Comparison of ENCODE assay signal across 22 cellular contexts in the genomic region with DNA sequence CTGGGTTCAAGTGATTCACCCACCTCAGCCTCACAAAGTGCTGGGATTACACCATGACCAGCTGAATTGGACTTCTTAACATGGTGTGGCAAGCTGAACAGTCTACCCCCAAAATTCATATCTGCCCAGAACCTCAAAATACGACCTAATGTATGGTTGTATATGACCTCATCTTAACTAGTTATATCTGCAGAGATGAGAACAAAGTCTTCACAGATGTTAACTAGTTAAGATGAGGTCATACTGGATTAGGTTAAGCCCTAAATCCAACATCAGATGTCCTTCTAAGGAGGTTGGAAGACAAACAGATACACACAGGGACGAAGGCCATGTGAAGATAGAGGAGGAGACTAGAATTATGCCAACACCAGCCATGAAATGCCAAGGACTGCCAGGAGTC.
A peak's percentile ranks its signal among the peaks of the same experiment; 100 is the strongest.
DNase-seq lines count a peak whose midpoint lies in the region; ATAC-seq, FAIRE-seq and TF ChIP-seq lines count a peak whose summit lies in the region.
"Had no signal": no experiment of that assay in that cellular context is flagged by ENCODE, and none has a peak within 500 bp of the region (broad histone marks: within the 10 kb centered on the region; RNA-seq: fewer than 3 reads in every experiment).

No MANE protein-coding gene starts in this region.

- H3K4me2 ChIP-seq in K562 (ENCODE audit: insufficient read depth, low read length), result no peak overlapping the region
- H3K4me2 ChIP-seq: BLaER1 had no signal

- H3K4me3 ChIP-seq in HEK293 (ENCODE audit: low read depth, low read length) (no peak overlapping the region), K562 (no peak overlapping the region), ascending aorta (no peak overlapping the region)
- H3K4me3 ChIP-seq: BLaER1, GM12878, GM23248 had no signal

- TF ChIP-seq RAD21 in K562 (CRISPR knock-in tag; conservative IDR thresholded peaks at IDR 0.05 in 1 of 2, IDR thresholded peaks at IDR 0.05 in 1 of 2), result no peak

- H3K9ac ChIP-seq in K562 (ENCODE audit: insufficient read depth in 1 of 2, low read depth in 2 of 2, low read length in 2 of 2), result no peak overlapping the region
- H3K9ac ChIP-seq: BLaER1, GM23248 had no signal

- H3K4me1 ChIP-seq in HEK293 (ENCODE audit: control insufficient read depth, insufficient read depth, low read length), result no peaks in the 10 kb centered on the region
- H3K4me1 ChIP-seq in K562 (replicated peaks in 1 of 2; ENCODE audit: control insufficient read depth in 2 of 2, insufficient read depth in 2 of 2, low read length in 2 of 2), result no peaks in the 10 kb centered on the region
- peaks cover 0 to 2% of the 10 kb centered on the region in 2 donors for H3K4me1 ChIP-seq in ascending aorta

- no peak for TF ChIP-seq CTCF in HEK293 (tag by site-specific recombination; IDR thresholded peaks at IDR 0.05)
- no peak for TF ChIP-seq CTCF in K562 (IDR thresholded peaks at IDR 0.05 in 2 of 3, conservative IDR thresholded peaks at IDR 0.05 in 1 of 3; ENCODE audit: insufficient read depth in 2 of 3, low read depth in 1 of 3, low read length in 3 of 3)
- TF ChIP-seq CTCF in ascending aorta (IDR thresholded peaks at IDR 0.05), result no peak

- POLR2A ChIA-PET in HEK293 (lab: Yijun Ruan, JAX) (no interaction called here), K562 (lab: Yijun Ruan, JAX) (interaction anchor here (1.0 kb wide), 1 partner anchor 151 kb away, joined by 3 read pairs; no protein-coding TSS in a partner anchor)

- H3K27ac ChIP-seq in HEK293 (ENCODE audit: extremely low read depth, low read depth, low read length), result no peak overlapping the region
- H3K27ac ChIP-seq in K562 (ENCODE audit: extremely low read depth, low read depth, low read length), result no peak overlapping the region
- no peak overlapping the region for H3K27ac ChIP-seq in ascending aorta
- H3K27ac ChIP-seq: 22Rv1, BLaER1, C4-2B, GM23248 had no signal

- ATAC-seq in K562 (no peak), HG02763 (IDR thresholded peaks at IDR 0.05; ENCODE audit: unreplicated experiment) (no peak)
- ATAC-seq: CD8-positive, alpha-beta T cell; GM12878 had no signal

- no peak for FAIRE-seq in K562 (lab: Jason Lieb, UNC)
- FAIRE-seq: A204.1, G401.6, GM12878, GM19239, H1 had no signal

- BruUV-seq in K562 (replicated peaks; lab: Mats Ljungman, UMichigan), result no TSS peak

- DNase-seq in NCI-H82 (lab: John Stamatoyannopoulos, UW) (peak; percentile 23), NCI-H82 treated with DMSO at 0.1 percent for 48 hours (lab: John Stamatoyannopoulos, UW; ENCODE audit: unreplicated experiment) (no peak), K562 (ENCODE audit: extremely low read depth in 1 of 4, low spot score in 3 of 4) (no peak), ascending aorta (ENCODE audit: low spot score in 2 of 2) (no peak)
- DNase-seq: Caco-2; CD4-positive, CD25-positive, alpha-beta regulatory T cell; CD8-positive, alpha-beta T cell; DMS153; DND-41; GM23248; H7; HCEC 1CT had no signal

- TF ChIP-seq POLR2A in K562 (conservative IDR thresholded peaks at IDR 0.05), result no peak

- in situ Hi-C loops in K562 (cut with MboI), result loop anchor here (5.0 to 10.0 kb wide), 3 partner anchors 332 to 637 kb away; no protein-coding TSS in a partner anchor

- H3K9me3 ChIP-seq in HEK293 (ENCODE audit: control insufficient read depth, insufficient read depth, low read depth, low read length) (no peaks in the 10 kb centered on the region), K562 (replicated peaks; ENCODE audit: control insufficient read depth, insufficient read depth, low read depth, low read length) (no peaks in the 10 kb centered on the region), ascending aorta (no peaks in the 10 kb centered on the region)
- H3K9me3 ChIP-seq: BLaER1, Caco-2 had no signal

- intact Hi-C loops in K562 (cut with micrococcal nuclease) (loop anchor here (5.0 to 10.0 kb wide), 2 partner anchors 237 to 550 kb away; no protein-coding TSS in a partner anchor), ascending aorta (cut with DNase I) (loop anchor here (5.0 kb wide), 1 partner anchor 242 kb away; no protein-coding TSS in a partner anchor)

- 3% methylated on average over 2 of the region's 2 CpGs for WGBS in K562 (ENCODE audit: insufficient coverage, low coverage, missing lambda C conversion rate)

- H2AFZ ChIP-seq in K562 (ENCODE audit: low read depth, low read length), result no peak overlapping the region
- H2AFZ ChIP-seq: GM23248 had no signal

- H4K20me1 ChIP-seq in K562 (replicated peaks; ENCODE audit: control insufficient read depth, insufficient read depth, low read length), result peaks cover 6% of the 10 kb centered on the region; the same call in 1 of the 2 replicates
- H4K20me1 ChIP-seq: BLaER1 had no signal

- no peaks in the 10 kb centered on the region for H3K79me2 ChIP-seq in K562 (ENCODE audit: control insufficient read depth, insufficient read depth, low read length)

- no peak for TF ChIP-seq EP300 in K562 (IDR thresholded peaks at IDR 0.05; ENCODE audit: low read length)

- CTCF ChIA-PET in HEK293 (lab: Yijun Ruan, JAX) (interaction anchor here (1.7 to 7.2 kb wide), 3 partner anchors 7 to 334 kb away, joined by 5 to 105 read pairs (median 14); no protein-coding TSS in a partner anchor), K562 (lab: Yijun Ruan, JAX; ENCODE audit: low intra/inter-chr PET ratio) (no interaction called here)

- peaks cover 19 to 56% of the 10 kb centered on the region in 2 experiments for H3K27me3 ChIP-seq in K562 (ENCODE audit: control insufficient read depth in 2 of 2, insufficient read depth in 2 of 2, low read length in 2 of 2)
- no peaks in the 10 kb centered on the region for H3K27me3 ChIP-seq in ascending aorta
- H3K27me3 ChIP-seq: BLaER1 had no signal

- H3K36me3 ChIP-seq in HEK293 (ENCODE audit: control insufficient read depth in 2 of 2, insufficient read depth in 1 of 2, low read length in 2 of 2), result no peaks in the 10 kb centered on the region
- H3K36me3 ChIP-seq in K562 (ENCODE audit: control insufficient read depth, insufficient read depth, low read length), result no peaks in the 10 kb centered on the region
- H3K36me3 ChIP-seq in ascending aorta, result no peaks in the 10 kb centered on the region
- H3K36me3 ChIP-seq: BLaER1 had no signal

- H3K9me1 ChIP-seq in K562 (ENCODE audit: control insufficient read depth, insufficient read depth, low read length), result no peaks in the 10 kb centered on the region

TF ChIP-seq in HEK293, 187 proteins besides CTCF, POLR2A, EP300 and RAD21:
- peak; percentile 46; the same call in 1 of the 2 replicates for TF ChIP-seq ZNF629 (tag by site-specific recombination; IDR thresholded peaks at IDR 0.05)
- TF ChIP-seq ZNF837 (tag by site-specific recombination; IDR thresholded peaks at IDR 0.05), result no peak
- TF ChIP-seq, protein P1, sequence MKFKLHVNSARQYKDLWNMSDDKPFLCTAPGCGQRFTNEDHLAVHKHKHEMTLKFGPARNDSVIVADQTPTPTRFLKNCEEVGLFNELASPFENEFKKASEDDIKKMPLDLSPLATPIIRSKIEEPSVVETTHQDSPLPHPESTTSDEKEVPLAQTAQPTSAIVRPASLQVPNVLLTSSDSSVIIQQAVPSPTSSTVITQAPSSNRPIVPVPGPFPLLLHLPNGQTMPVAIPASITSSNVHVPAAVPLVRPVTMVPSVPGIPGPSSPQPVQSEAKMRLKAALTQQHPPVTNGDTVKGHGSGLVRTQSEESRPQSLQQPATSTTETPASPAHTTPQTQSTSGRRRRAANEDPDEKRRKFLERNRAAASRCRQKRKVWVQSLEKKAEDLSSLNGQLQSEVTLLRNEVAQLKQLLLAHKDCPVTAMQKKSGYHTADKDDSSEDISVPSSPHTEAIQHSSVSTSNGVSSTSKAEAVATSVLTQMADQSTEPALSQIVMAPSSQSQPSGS (tag by site-specific recombination; IDR thresholded peaks at IDR 0.05; ENCODE audit: low read depth), result peak; percentile 86
TF ChIP-seq in HEK293: peak in this region for 2.

TF ChIP-seq in K562, 482 proteins besides CTCF, POLR2A, EP300 and RAD21:
- TF ChIP-seq HNRNPL (IDR thresholded peaks at IDR 0.05; ENCODE audit: low read depth, low read length) (no peak), ZNF121 (CRISPR knock-in tag; conservative IDR thresholded peaks at IDR 0.05) (0 out of 2 replicates have a peak, but pooled peaks have one; percentile 7), GABPB2 (CRISPR knock-in tag; conservative IDR thresholded peaks at IDR 0.05) (no peak), PPARD (CRISPR knock-in tag; IDR thresholded peaks at IDR 0.05) (no peak), NR1H2 (CRISPR knock-in tag; IDR thresholded peaks at IDR 0.05) (no peak)
- TF ChIP-seq, protein P2, sequence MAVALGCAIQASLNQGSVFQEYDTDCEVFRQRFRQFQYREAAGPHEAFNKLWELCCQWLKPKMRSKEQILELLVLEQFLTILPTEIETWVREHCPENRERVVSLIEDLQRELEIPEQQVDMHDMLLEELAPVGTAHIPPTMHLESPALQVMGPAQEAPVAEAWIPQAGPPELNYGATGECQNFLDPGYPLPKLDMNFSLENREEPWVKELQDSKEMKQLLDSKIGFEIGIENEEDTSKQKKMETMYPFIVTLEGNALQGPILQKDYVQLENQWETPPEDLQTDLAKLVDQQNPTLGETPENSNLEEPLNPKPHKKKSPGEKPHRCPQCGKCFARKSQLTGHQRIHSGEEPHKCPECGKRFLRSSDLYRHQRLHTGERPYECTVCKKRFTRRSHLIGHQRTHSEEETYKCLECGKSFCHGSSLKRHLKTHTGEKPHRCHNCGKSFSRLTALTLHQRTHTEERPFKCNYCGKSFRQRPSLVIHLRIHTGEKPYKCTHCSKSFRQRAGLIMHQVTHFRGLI (CRISPR knock-in tag; IDR thresholded peaks at IDR 0.05), result no peak
- TF ChIP-seq, protein P3, sequence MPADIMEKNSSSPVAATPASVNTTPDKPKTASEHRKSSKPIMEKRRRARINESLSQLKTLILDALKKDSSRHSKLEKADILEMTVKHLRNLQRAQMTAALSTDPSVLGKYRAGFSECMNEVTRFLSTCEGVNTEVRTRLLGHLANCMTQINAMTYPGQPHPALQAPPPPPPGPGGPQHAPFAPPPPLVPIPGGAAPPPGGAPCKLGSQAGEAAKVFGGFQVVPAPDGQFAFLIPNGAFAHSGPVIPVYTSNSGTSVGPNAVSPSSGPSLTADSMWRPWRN (IDR thresholded peaks at IDR 0.05; ENCODE audit: low read depth), result no peak
